In genomic region chr18:31795747-31796146, GRCh38 we compare ENCODE assay signal across 9 cellular contexts. TPM values are rescaled to one million over a fixed set of nuclear protein-coding genes. Genes with fewer than 3 reads are reported as not detected.
"Had no signal": no experiment of that assay in that cellular context is flagged by ENCODE, and none has a peak within 500 bp of the region (broad histone marks: within the 10 kb centered on the region; RNA-seq: fewer than 3 reads in every experiment).

No MANE protein-coding gene starts in this region.

- H3K4me3 ChIP-seq: K562 had no signal

- ATAC-seq: K562 had no signal

- DNase-seq: IMR-90, KBM-7, KG1 had no signal

- H3K27ac ChIP-seq: HL-60 had no signal

- H3K27me3 Mint-ChIP-seq: IgD-negative memory B cell had no signal

- FAIRE-seq: HTR-8/SVneo, K562 had no signal

- H3K9me3 Mint-ChIP-seq: IgD-negative memory B cell had no signal

- H3K4me3 Mint-ChIP-seq: IgD-negative memory B cell had no signal

RNA-seq across cellular contexts. Expression of gene SLC25A52, which starts 35.1 kb away (rescaled TPM):
- total RNA-seq: HT-29, HT1080, IMR-90, K562 had no signal
- polyA plus RNA-seq: IgD-negative memory B cell, IMR-90, K562 had no signal
